1 cellular context compared by ENCODE assay signal in genomic region chr9:137456864-137457405, GRCh38.
A peak's percentile ranks its signal among the peaks of the same experiment; 100 is the strongest.
TF ChIP-seq lines count a peak whose summit lies in the region.

No MANE protein-coding gene starts in this region.

TF ChIP-seq in HepG2, 621 proteins besides CTCF, POLR2A, EP300 and RAD21:
- TF ChIP-seq ZMYM3 (CRISPR knock-in tag; IDR thresholded peaks at IDR 0.05), result peak; percentile 66; the same call in 1 of the 2 replicates
- no peak for TF ChIP-seq REPIN1 (CRISPR knock-in tag; IDR thresholded peaks at IDR 0.05; ENCODE audit: borderline replicate concordance, low read depth)
- no peak for TF ChIP-seq ZFP91 (CRISPR knock-in tag; IDR thresholded peaks at IDR 0.05; ENCODE audit: borderline replicate concordance)
- TF ChIP-seq ZFP41 (CRISPR knock-in tag; IDR thresholded peaks at IDR 0.05; ENCODE audit: borderline replicate concordance), result 0 out of 2 replicates have a peak, but pooled peaks have one; percentile 12
- TF ChIP-seq EZH2 (conservative IDR thresholded peaks at IDR 0.05; ENCODE audit: low read depth, low read length), result no peak
- TF ChIP-seq ZFP36 (IDR thresholded peaks at IDR 0.05; ENCODE audit: borderline replicate concordance, low read depth, low read length, partially characterized antibody), result peak; percentile 88
- no peak for TF ChIP-seq ZBTB10 (CRISPR knock-in tag; IDR thresholded peaks at IDR 0.05; ENCODE audit: borderline replicate concordance)
- 0 out of 2 replicates have a peak, but pooled peaks have one; percentile 24 for TF ChIP-seq TBX2 (CRISPR knock-in tag; IDR thresholded peaks at IDR 0.05; ENCODE audit: borderline replicate concordance)
